ENCODE assay signal across 8 cellular contexts in genomic region chr14:92323031-92323915, GRCh38. TPM values are rescaled to one million over a fixed set of nuclear protein-coding genes. Genes with fewer than 3 reads are reported as not detected.
DNase-seq lines count a peak whose midpoint lies in the region; ATAC-seq and TF ChIP-seq lines count a peak whose summit lies in the region.

SLC24A4 (plus strand) TSS chr14:92323165; CDS start chr14:92323831, 666 bp downstream.

- no peaks in the 10 kb centered on the region for H3K9me3 ChIP-seq in heart left ventricle
- no peaks in the 10 kb centered on the region for H3K9me3 ChIP-seq in mucosa of descending colon

- peaks cover 29 to 83% (median 50%) of the 10 kb centered on the region in 9 donors for H3K27me3 ChIP-seq in heart left ventricle

- no peak within 1 kb of the TSS for H3K27ac Mint-ChIP-seq in central memory CD8-positive, alpha-beta T cell (ENCODE audit: low read depth)

- H3K9me3 Mint-ChIP-seq in central memory CD8-positive, alpha-beta T cell, result no peaks in the 10 kb centered on the region

- peaks cover 6% of the 10 kb centered on the region for H3K4me1 Mint-ChIP-seq in central memory CD8-positive, alpha-beta T cell

- peak within 1 kb of the TSS; percentile 76 for H3K4me3 Mint-ChIP-seq in central memory CD8-positive, alpha-beta T cell

- no peak for TF ChIP-seq POLR2A in heart left ventricle (IDR thresholded peaks at IDR 0.05)

- 0 to 1% (median 1%) methylated on average over 36 to 117 of the region's 117 CpGs for WGBS in heart left ventricle, 4 donors

- no peak for TF ChIP-seq CTCF in heart left ventricle (IDR thresholded peaks at IDR 0.05)
- no peak for TF ChIP-seq CTCF in mucosa of descending colon (IDR thresholded peaks at IDR 0.05)

- no peak within 1 kb of the TSS for H3K27ac ChIP-seq in heart left ventricle

- H3K36me3 ChIP-seq in heart left ventricle (no peaks in the 10 kb centered on the region), mucosa of descending colon (ENCODE audit: low read depth) (no peaks in the 10 kb centered on the region)

- no peaks in the 10 kb centered on the region for H3K36me3 Mint-ChIP-seq in central memory CD8-positive, alpha-beta T cell (ENCODE audit: insufficient read depth)

- peak in 1 of 5 donors; percentile 27 for DNase-seq in heart left ventricle
- no peak for DNase-seq in Right ventricle myocardium inferior (ENCODE audit: missing footprints)
- no peak for DNase-seq in central memory CD8-positive, alpha-beta T cell (ENCODE audit: low spot score in 2 of 2)
- no peak for DNase-seq in mucosa of descending colon
- DNase-seq in NCI-H526 treated with DMSO at 0.1 percent for 48 hours (lab: John Stamatoyannopoulos, UW), result no peak
- DNase-seq in AML-193 (lab: John Stamatoyannopoulos, UW), result no peak
- DNase-seq in HPDE6-E6E7 (ENCODE audit: extremely low spot score), result no peak
- no peak for DNase-seq in HUDEP-2 (lab: John Stamatoyannopoulos, UW; ENCODE audit: unreplicated experiment in 76 of 76)

- H3K4me3 ChIP-seq in heart left ventricle (peak within 1 kb of the TSS; percentile 14 to 54 (median 45)), mucosa of descending colon (no peak within 1 kb of the TSS)

- intact Hi-C loops in heart left ventricle (cut with DNase I) (no loop called here), Right ventricle myocardium inferior (cut with DNase I) (no loop called here), mucosa of descending colon (cut with DNase I, micrococcal nuclease) (no loop called here)

- ATAC-seq in heart left ventricle (peak in 2 of 4 donors; percentile 66 to 69), Right ventricle myocardium inferior (no peak), mucosa of descending colon (peak; percentile 51)
- ATAC-seq in central memory CD8-positive, alpha-beta T cell (replicated peaks; ENCODE audit: extremely low read depth, poor library complexity, severe bottlenecking), result no peak

- H3K4me1 ChIP-seq in heart left ventricle (peaks cover 0 to 18% (median 8%) of the 10 kb centered on the region in 12 donors), mucosa of descending colon (ENCODE audit: low read depth) (peaks cover 6% of the 10 kb centered on the region)

- peaks cover 68% of the 10 kb centered on the region for H3K27me3 Mint-ChIP-seq in central memory CD8-positive, alpha-beta T cell

RNA-seq across cellular contexts. Expression of gene SLC24A4, which starts in this region (rescaled TPM):
- total RNA-seq in heart left ventricle, result 1 to 10 TPM in 1 of 9 donors, under 1 TPM in 8; 0.05 to 1.6 (median 0.24) TPM
- under 1 TPM; 0.08 to 0.19 TPM for polyA plus RNA-seq in heart left ventricle
- 0.49 TPM for total RNA-seq in Right ventricle myocardium inferior
- under 1 TPM; 0.14 to 0.63 (median 0.27) TPM for total RNA-seq in mucosa of descending colon

Comparison
In these comparisons a context has a peak if more than half of its experiments do, and no peak if none do; other contexts are left out.
1. Peak in ATAC-seq in mucosa of descending colon; RNA of the gene not detected or under 1 TPM.